Comparison of ENCODE assay signal across 8 cellular contexts in the genomic region with DNA sequence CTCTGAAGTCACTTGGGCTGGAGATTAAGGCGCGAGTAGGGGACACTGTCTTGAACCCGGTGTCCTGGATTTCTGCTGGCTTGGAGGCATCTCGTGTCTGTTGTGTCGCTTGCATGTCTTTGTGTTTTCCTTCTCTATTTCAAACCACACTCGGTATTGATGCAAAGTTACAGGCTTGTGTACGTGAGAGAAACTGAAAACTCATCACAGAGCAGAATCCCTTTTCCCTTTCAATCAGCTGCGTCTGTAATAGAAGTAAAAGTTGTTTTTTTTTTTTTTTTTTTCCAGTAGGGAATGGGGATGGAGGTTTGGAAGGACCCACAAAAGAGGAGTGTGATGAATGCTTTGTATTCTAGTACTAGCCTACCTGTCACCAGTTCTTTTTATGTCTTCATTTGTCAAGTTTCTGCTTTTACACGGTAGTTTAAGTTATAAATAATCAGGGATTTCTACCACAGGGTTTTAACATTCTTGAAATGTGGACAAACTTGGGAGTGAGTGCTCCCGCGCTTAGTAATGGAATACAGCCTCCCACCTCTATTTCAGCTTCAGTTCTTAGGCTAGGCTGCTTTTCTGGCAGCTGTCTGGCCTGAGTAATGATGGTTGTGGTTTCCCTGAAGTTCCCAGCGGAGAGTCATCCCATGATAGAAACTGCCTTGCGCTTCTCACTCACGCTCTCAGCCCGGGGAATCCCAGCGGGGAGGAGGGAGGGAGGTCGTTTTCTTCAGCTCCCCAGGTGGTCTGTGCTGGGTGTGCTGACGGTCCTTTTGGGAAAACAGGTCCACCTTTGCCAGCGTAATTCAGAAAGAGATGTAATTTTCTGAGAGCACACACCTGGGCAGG. TPM values are rescaled to one million over a fixed set of nuclear protein-coding genes. Genes with fewer than 3 reads are reported as not detected.
DNase-seq lines count a peak whose midpoint lies in the region; ATAC-seq and TF ChIP-seq lines count a peak whose summit lies in the region.

No MANE protein-coding gene starts in this region.

- H3K4me3 ChIP-seq in effector memory CD4-positive, alpha-beta T cell (ENCODE audit: insufficient read depth, low read depth, low read length, poor library complexity, severe bottlenecking), result peak overlapping the region; percentile 58
- H3K4me3 ChIP-seq in stomach, result peak overlapping the region; percentile 62 to 71 (median 66)

- DNase-seq in GM10248 (ENCODE audit: extremely low spot score) (peak; percentile 71), HK-2 (ENCODE audit: unreplicated experiment) (peak; percentile 38), T-helper 22 cell (ENCODE audit: low read depth) (peak; percentile 9), medulla oblongata (ENCODE audit: extremely low spot score) (peak; percentile 80), stomach (no peak), inferior parietal cortex (ENCODE audit: extremely low spot score) (no peak)
- peak; percentile 3 to 8 (median 4) for DNase-seq in effector memory CD4-positive, alpha-beta T cell

- TF ChIP-seq CTCF in GM10248 (IDR thresholded peaks at IDR 0.05; ENCODE audit: control extremely low read depth, extremely low read depth, low read depth, missing control alignments) (no peak), stomach (IDR thresholded peaks at IDR 0.05) (no peak)

- ATAC-seq in GM21423 (IDR thresholded peaks at IDR 0.05; ENCODE audit: unreplicated experiment), result peak; percentile 51

- no peaks in the 10 kb centered on the region for H3K4me1 ChIP-seq in effector memory CD4-positive, alpha-beta T cell (ENCODE audit: control insufficient read depth, insufficient read depth, low read length, poor library complexity, severe bottlenecking)
- peaks cover 36 to 90% (median 61%) of the 10 kb centered on the region in 4 donors for H3K4me1 ChIP-seq in stomach

- no peak for TF ChIP-seq POLR2A in stomach (IDR thresholded peaks at IDR 0.05)

- no peaks in the 10 kb centered on the region for H3K9me3 ChIP-seq in effector memory CD4-positive, alpha-beta T cell (ENCODE audit: control insufficient read depth, low read length)
- no peaks in the 10 kb centered on the region for H3K9me3 ChIP-seq in stomach

- CTCF ChIA-PET in GM10248 (lab: Yijun Ruan, JAX), result interaction anchor here (1.1 to 2.7 kb wide), 7 partner anchors 8 to 607 kb away, joined by 3 to 15 read pairs (median 4); no protein-coding TSS in a partner anchor

- no peak for TF ChIP-seq EP300 in stomach (IDR thresholded peaks at IDR 0.05)

- intact Hi-C loops in stomach (cut with DNase I; ENCODE audit: low total_unique reads), result loop anchor here (5.0 kb wide), 1 partner anchor 43 kb away; no protein-coding TSS in a partner anchor

- H3K27me3 ChIP-seq in effector memory CD4-positive, alpha-beta T cell (replicated peaks; ENCODE audit: control insufficient read depth, insufficient read depth, low read length, poor library complexity, severe bottlenecking), result no peaks in the 10 kb centered on the region
- H3K27me3 ChIP-seq in stomach, result peaks cover 0 to 7% (median 0%) of the 10 kb centered on the region in 3 donors

- WGBS in stomach, 5 donors, result 22 to 53% (median 45%) methylated on average over 19 of the region's 19 CpGs

- H3K36me3 ChIP-seq in effector memory CD4-positive, alpha-beta T cell (ENCODE audit: control insufficient read depth, insufficient read depth, low read length), result no peaks in the 10 kb centered on the region
- no peaks in the 10 kb centered on the region for H3K36me3 ChIP-seq in stomach

- POLR2A ChIA-PET in GM10248 (lab: Yijun Ruan, JAX), result no interaction called here

- H3K27ac ChIP-seq in effector memory CD4-positive, alpha-beta T cell (ENCODE audit: insufficient read depth, low read length, poor library complexity, severe bottlenecking), result no peak overlapping the region
- H3K27ac ChIP-seq in stomach, result peak overlapping the region; percentile 22 to 83 (median 74)

RNA-seq across cellular contexts. Expression of a gene that starts 0.8 kb away (rescaled TPM):
- 100 to 1,000 TPM; 138 to 371 (median 216) TPM for total RNA-seq in stomach
- 10 to 100 TPM; 28.6 to 30.5 (median 29.5) TPM for polyA plus RNA-seq in stomach

Comparison
In these comparisons a context has a peak if more than half of its experiments do, and no peak if none do; other contexts are left out.
1. DNase-seq: peak in GM10248 (single experiment), HK-2 (single experiment), T-helper 22 cell (single experiment), effector memory CD4-positive, alpha-beta T cell (3 of 3) and medulla oblongata (single experiment); none in stomach (single experiment) and inferior parietal cortex (single experiment).